Comparison of ENCODE assay signal across 8 cellular contexts in genomic region chrX:119467842-119468185, GRCh38. TPM values are rescaled to one million over a fixed set of nuclear protein-coding genes. Genes with fewer than 3 reads are reported as not detected.
DNase-seq lines count a peak whose midpoint lies in the region; ATAC-seq and TF ChIP-seq lines count a peak whose summit lies in the region.

No MANE protein-coding gene starts in this region.

- H3K27ac Mint-ChIP-seq in GM23338 = no peak overlapping the region

- H3K9me2 ChIP-seq in GM23338 (ENCODE audit: insufficient read depth) = no peaks in the 10 kb centered on the region
- no peaks in the 10 kb centered on the region for H3K9me2 ChIP-seq in SU-DHL-6 (replicated peaks; ENCODE audit: insufficient read depth, low read length)

- no peak for ATAC-seq in GM23338
- no peak for ATAC-seq in gastrocnemius medialis
- no peak for ATAC-seq in HG03432 (IDR thresholded peaks at IDR 0.05; ENCODE audit: unreplicated experiment)

- H3K4me3 ChIP-seq in GM23338 (peak overlapping the region; percentile 80), SU-DHL-6 (ENCODE audit: insufficient read depth, low read length, poor library complexity, severe bottlenecking) (peak overlapping the region; percentile 53), fibroblast of pulmonary artery (replicated peaks; ENCODE audit: low read depth, low read length) (peak overlapping the region; percentile 47), gastrocnemius medialis (peak overlapping the region; percentile 37 to 95 (median 62)), thyroid gland (replicated peaks in 1 of 3) (peak overlapping the region in 1 of 3 donors; percentile 44)

- H3K4me1 Mint-ChIP-seq in GM23338 = peaks cover 7% of the 10 kb centered on the region; the same call in 2 of the 3 replicates

- 0 out of 2 replicates have a peak, but pooled peaks cover 4% of the 10 kb centered on the region for H3K79me2 ChIP-seq in GM23338 (replicated peaks; ENCODE audit: insufficient read depth)
- H3K79me2 ChIP-seq in SU-DHL-6 (ENCODE audit: insufficient read depth, low read length) = peaks cover 10% of the 10 kb centered on the region

- no peak overlapping the region for H3K27ac ChIP-seq in GM23338 (ENCODE audit: low read depth)
- no peak overlapping the region for H3K27ac ChIP-seq in SU-DHL-6 (ENCODE audit: low read depth, low read length)
- peak overlapping the region; percentile 95 to 99 (median 98) for H3K27ac ChIP-seq in gastrocnemius medialis
- H3K27ac ChIP-seq in thyroid gland = peak overlapping the region in 1 of 3 donors; percentile 86

- H3K9me3 Mint-ChIP-seq in GM23338 = no peaks in the 10 kb centered on the region

- TF ChIP-seq CTCF in GM23338 (conservative IDR thresholded peaks at IDR 0.05; ENCODE audit: low read depth in 2 of 2) (no peak), SU-DHL-6 (IDR thresholded peaks at IDR 0.05; ENCODE audit: insufficient read depth, low read length, poor library complexity, severe bottlenecking) (no peak), fibroblast of pulmonary artery (IDR thresholded peaks at IDR 0.05; ENCODE audit: low read length, missing control alignments) (no peak), gastrocnemius medialis (IDR thresholded peaks at IDR 0.05 in 4 of 5, conservative IDR thresholded peaks at IDR 0.05 in 1 of 5) (no peak), thyroid gland (IDR thresholded peaks at IDR 0.05) (no peak)

- peak overlapping the region; percentile 99 for H3K9ac ChIP-seq in SU-DHL-6 (ENCODE audit: low read length)

- 16 to 35% methylated on average over 6 to 8 of the region's 8 CpGs for WGBS in thyroid gland, 2 donors

- peaks cover 13% of the 10 kb centered on the region for H3K27me3 Mint-ChIP-seq in GM23338 (ENCODE audit: insufficient read depth, low read depth, poor library complexity)

- peaks cover 32% of the 10 kb centered on the region for H3K36me3 Mint-ChIP-seq in GM23338 (ENCODE audit: low read depth)

- H3K4me2 ChIP-seq in GM23338 (peak overlapping the region; percentile 65), SU-DHL-6 (ENCODE audit: low read depth, low read length, poor library complexity, severe bottlenecking) (peak overlapping the region; percentile 88)

- DNase-seq in GM23338 (ENCODE audit: low spot score) (no peak), fibroblast of pulmonary artery (ENCODE audit: low read depth) (no peak), gastrocnemius medialis (no peak), thyroid gland (no peak), amniotic stem cell (lab: John Stamatoyannopoulos, UW) (no peak), NCI-H187 treated with DMSO at 0.1 percent for 48 hours (lab: John Stamatoyannopoulos, UW) (no peak)

- H3K4me3 Mint-ChIP-seq in GM23338 = peak overlapping the region; percentile 87

- in situ Hi-C loops in gastrocnemius medialis (cut with MboI; ENCODE audit: low sequenced_read_pairs in 4 of 4) = no loop called here

- 0 out of 2 replicates have a peak, but pooled peaks cover 3% of the 10 kb centered on the region for H3F3A ChIP-seq in GM23338 (replicated peaks; ENCODE audit: low read depth)
- peaks cover 27% of the 10 kb centered on the region for H3F3A ChIP-seq in SU-DHL-6 (ENCODE audit: insufficient read depth)

- intact Hi-C loops in gastrocnemius medialis (cut with DNase I; ENCODE audit: low total_unique reads) = loop anchor here (2.0 to 10.0 kb wide), 6 partner anchors 107 to 474 kb away; partner anchors contain the start of genes NDUFA1, NKAP, PGRMC1 and RNF113A
- intact Hi-C loops in thyroid gland (cut with DNase I) = no loop called here

- no peak overlapping the region for H2AFZ ChIP-seq in GM23338
- H2AFZ ChIP-seq in SU-DHL-6 (ENCODE audit: low read depth, low read length, severe bottlenecking) = no peak overlapping the region

- H3K27me3 ChIP-seq in GM23338 (ENCODE audit: insufficient read depth) = no peaks in the 10 kb centered on the region
- H3K27me3 ChIP-seq in SU-DHL-6 (ENCODE audit: low read length) = no peaks in the 10 kb centered on the region
- H3K27me3 ChIP-seq in gastrocnemius medialis = no peaks in the 10 kb centered on the region
- no peaks in the 10 kb centered on the region for H3K27me3 ChIP-seq in thyroid gland

- H3K36me3 ChIP-seq in GM23338 (ENCODE audit: insufficient read depth) = peaks cover 13% of the 10 kb centered on the region
- peaks cover 10% of the 10 kb centered on the region; the same call in 1 of the 2 replicates for H3K36me3 ChIP-seq in SU-DHL-6 (ENCODE audit: low read length)
- peaks cover 0 to 16% of the 10 kb centered on the region in 2 donors for H3K36me3 ChIP-seq in gastrocnemius medialis
- peaks cover 0 to 15% of the 10 kb centered on the region in 2 donors for H3K36me3 ChIP-seq in thyroid gland

- H3K4me1 ChIP-seq in GM23338 (ENCODE audit: insufficient read depth) (no peaks in the 10 kb centered on the region), gastrocnemius medialis (peaks cover 0 to 6% of the 10 kb centered on the region in 2 donors), thyroid gland (peaks cover 0 to 5% of the 10 kb centered on the region in 2 donors)

- H3K9me3 ChIP-seq in SU-DHL-6 (ENCODE audit: insufficient read depth, low read length) (no peaks in the 10 kb centered on the region), gastrocnemius medialis (no peaks in the 10 kb centered on the region), thyroid gland (no peaks in the 10 kb centered on the region)

- TF ChIP-seq POLR2A in gastrocnemius medialis (IDR thresholded peaks at IDR 0.05) = no peak
- TF ChIP-seq POLR2A in thyroid gland (IDR thresholded peaks at IDR 0.05) = no peak

- H4K20me1 ChIP-seq in GM23338 (replicated peaks; ENCODE audit: insufficient read depth) = no peaks in the 10 kb centered on the region
- H4K20me1 ChIP-seq in SU-DHL-6 (ENCODE audit: low read depth, low read length) = peaks cover 9% of the 10 kb centered on the region; the same call in 1 of the 2 replicates

TF ChIP-seq in GM23338, 12 proteins besides CTCF, POLR2A, EP300 and RAD21 (continues in another document):
- no peak for TF ChIP-seq ZNF331 (CRISPR knock-in tag; IDR thresholded peaks at IDR 0.05; ENCODE audit: low read depth)
- TF ChIP-seq REST (IDR thresholded peaks at IDR 0.05; ENCODE audit: unreplicated experiment) = no peak
- TF ChIP-seq EZH2 (IDR thresholded peaks at IDR 0.05; ENCODE audit: low read depth, unreplicated experiment) = no peak

RNA-seq across cellular contexts. Expression of gene SLC25A5, which starts 0.4 kb away (rescaled TPM):
- total RNA-seq in GM23338 (2014; rRNA removed; shearing (Covaris generic)) = 379 and 451 TPM in 2 replicates
- polyA plus RNA-seq in GM23338 (2016; fragmentation: Nextera tagmentation; extraction: Ambion mirVana) = 325 and 348 TPM in 2 replicates
- total RNA-seq in gastrocnemius medialis = 10 to 100 TPM; 38.2 to 65.3 (median 52.2) TPM
- total RNA-seq in thyroid gland = 100 to 1,000 TPM; 110 to 269 (median 202) TPM

Comparison
In these comparisons a context has a peak if more than half of its experiments do, and no peak if none do; other contexts are left out.
1. H3K27ac ChIP-seq: peak in gastrocnemius medialis (4 of 4); none in GM23338 (single experiment) and SU-DHL-6 (single experiment).